In genomic region chr1:44696789-44697188, GRCh38 we compare ENCODE assay signal across 11 cellular contexts. TPM values are rescaled to one million over a fixed set of nuclear protein-coding genes. Genes with fewer than 3 reads are reported as not detected.
DNase-seq lines count a peak whose midpoint lies in the region; ATAC-seq and FAIRE-seq lines count a peak whose summit lies in the region.
"Had no signal": no experiment of that assay in that cellular context is flagged by ENCODE, and none has a peak within 500 bp of the region (broad histone marks: within the 10 kb centered on the region; RNA-seq: fewer than 3 reads in every experiment).

No MANE protein-coding gene starts in this region.

- no peaks in the 10 kb centered on the region for H3K9me3 ChIP-seq in naive thymus-derived CD4-positive, alpha-beta T cell (ENCODE audit: control insufficient read depth in 2 of 3, low read length in 3 of 3)
- H3K9me3 ChIP-seq: ovary had no signal

- DNase-seq in GM18507 (ENCODE audit: extremely low spot score, insufficient read length, low read depth): no peak
- peak; percentile 74 for DNase-seq in MV-4-11 (lab: John Stamatoyannopoulos, UW)
- no peak for DNase-seq in activated T-helper 1 cell treated with anti-CD3 and anti-CD28 coated beads, Interleukin-12 subunit alpha, Interleukin-12 subunit beta, Interleukin-2, Interleukin-4 antibody, amounts not matched to agents 30 ng/mL and 10 ng/mL and 1 ng/mL, durations not matched to agents 14 hours and 24 hours and 36 hours (ENCODE audit: low spot score)
- DNase-seq in naive thymus-derived CD4-positive, alpha-beta T cell: peak in 8 of 9 donors; percentile 20 to 58 (median 47)
- DNase-seq in NCI-H510A (lab: John Stamatoyannopoulos, UW): no peak
- no peak for DNase-seq in posterior cingulate gyrus
- DNase-seq in NCI-H446 (lab: John Stamatoyannopoulos, UW): no peak
- DNase-seq in SHP77 (lab: John Stamatoyannopoulos, UW): no peak
- DNase-seq: ovary had no signal

- no peaks in the 10 kb centered on the region for H3K27me3 Mint-ChIP-seq in activated T-helper 1 cell treated with anti-CD3 and anti-CD28 coated beads, Interleukin-12 subunit alpha, Interleukin-12 subunit beta, Interleukin-2, Interleukin-4 antibody, amounts not matched to agents 30 ng/mL and 10 ng/mL and 1 ng/mL, durations not matched to agents 14 hours and 24 hours and 36 hours (ENCODE audit: insufficient read depth)
- no peaks in the 10 kb centered on the region for H3K27me3 Mint-ChIP-seq in naive thymus-derived CD4-positive, alpha-beta T cell

- intact Hi-C loops in activated T-helper 1 cell treated with anti-CD3 and anti-CD28 coated beads, Interleukin-12 subunit alpha, Interleukin-12 subunit beta, Interleukin-2, Interleukin-4 antibody, amounts not matched to agents 30 ng/mL and 10 ng/mL and 1 ng/mL, durations not matched to agents 14 hours and 24 hours and 36 hours (cut with micrococcal nuclease): no loop called here
- intact Hi-C loops in naive thymus-derived CD4-positive, alpha-beta T cell (cut with micrococcal nuclease): loop anchor here in 1 of 2 donors (1.0 kb wide), 1 partner anchor 22 kb away; the partner anchor contains the start of genes ARMH1 and TMEM53
- intact Hi-C loops in posterior cingulate gyrus (cut with DNase I): no loop called here

- H3K36me3 ChIP-seq in naive thymus-derived CD4-positive, alpha-beta T cell (ENCODE audit: control insufficient read depth in 2 of 3, insufficient read depth in 3 of 3, low read length in 3 of 3): no peaks in the 10 kb centered on the region
- H3K36me3 ChIP-seq: ovary had no signal

- peaks cover 6 to 15% of the 10 kb centered on the region in 2 donors for H3K4me1 ChIP-seq in naive thymus-derived CD4-positive, alpha-beta T cell (ENCODE audit: control insufficient read depth in 2 of 2, insufficient read depth in 2 of 2, low read length in 2 of 2)

- no peak overlapping the region for H3K4me3 Mint-ChIP-seq in activated T-helper 1 cell treated with anti-CD3 and anti-CD28 coated beads, Interleukin-12 subunit alpha, Interleukin-12 subunit beta, Interleukin-2, Interleukin-4 antibody, amounts not matched to agents 30 ng/mL and 10 ng/mL and 1 ng/mL, durations not matched to agents 14 hours and 24 hours and 36 hours
- peak overlapping the region; percentile 42 to 71 (median 62) for H3K4me3 Mint-ChIP-seq in naive thymus-derived CD4-positive, alpha-beta T cell

- H3K4me3 ChIP-seq in naive thymus-derived CD4-positive, alpha-beta T cell (ENCODE audit: low read length): no peak overlapping the region
- H3K4me3 ChIP-seq: ovary had no signal

- peak; percentile 92 for ATAC-seq in naive thymus-derived CD4-positive, alpha-beta T cell
- ATAC-seq: HCT116 had no signal

- H3K4me1 Mint-ChIP-seq in activated T-helper 1 cell treated with anti-CD3 and anti-CD28 coated beads, Interleukin-12 subunit alpha, Interleukin-12 subunit beta, Interleukin-2, Interleukin-4 antibody, amounts not matched to agents 30 ng/mL and 10 ng/mL and 1 ng/mL, durations not matched to agents 14 hours and 24 hours and 36 hours (ENCODE audit: low read depth): peaks cover 26% of the 10 kb centered on the region
- H3K4me1 Mint-ChIP-seq in naive thymus-derived CD4-positive, alpha-beta T cell: peaks cover 13 to 26% (median 17%) of the 10 kb centered on the region in 7 donors

- peak; percentile 80 for FAIRE-seq in GM18507 (lab: Jason Lieb, UNC)

- POLR2A ChIA-PET in naive thymus-derived CD4-positive, alpha-beta T cell (lab: Charles Lee): interaction anchor here (0.5 to 3.0 kb wide), 16 partner anchors 8 to 861 kb away, joined by 3 to 15 read pairs (median 4); partner anchors contain the start of genes ARMH1, CCDC163, HECTD3 and MMACHC

- no peaks in the 10 kb centered on the region for H3K27me3 ChIP-seq in naive thymus-derived CD4-positive, alpha-beta T cell (ENCODE audit: control insufficient read depth in 2 of 2, insufficient read depth in 2 of 2, low read length in 2 of 2)
- H3K27me3 ChIP-seq: ovary had no signal

- H3K27ac Mint-ChIP-seq in activated T-helper 1 cell treated with anti-CD3 and anti-CD28 coated beads, Interleukin-12 subunit alpha, Interleukin-12 subunit beta, Interleukin-2, Interleukin-4 antibody, amounts not matched to agents 30 ng/mL and 10 ng/mL and 1 ng/mL, durations not matched to agents 14 hours and 24 hours and 36 hours: peak overlapping the region; percentile 83
- peak overlapping the region; percentile 69 to 93 (median 84) for H3K27ac Mint-ChIP-seq in naive thymus-derived CD4-positive, alpha-beta T cell

- CTCF ChIA-PET in naive thymus-derived CD4-positive, alpha-beta T cell (lab: Charles Lee): interaction anchor here (0.6 to 1.7 kb wide), 11 partner anchors 10 to 604 kb away, joined by 3 to 8 read pairs (median 3); partner anchors contain the start of genes ARMH1, RNU5D-1 and TMEM53

- H3K36me3 Mint-ChIP-seq in activated T-helper 1 cell treated with anti-CD3 and anti-CD28 coated beads, Interleukin-12 subunit alpha, Interleukin-12 subunit beta, Interleukin-2, Interleukin-4 antibody, amounts not matched to agents 30 ng/mL and 10 ng/mL and 1 ng/mL, durations not matched to agents 14 hours and 24 hours and 36 hours (ENCODE audit: low read depth): no peaks in the 10 kb centered on the region
- H3K36me3 Mint-ChIP-seq in naive thymus-derived CD4-positive, alpha-beta T cell: no peaks in the 10 kb centered on the region

- peak overlapping the region; percentile 71 for H3K27ac ChIP-seq in naive thymus-derived CD4-positive, alpha-beta T cell (ENCODE audit: low read depth, low read length)
- H3K27ac ChIP-seq: ovary had no signal

- no peaks in the 10 kb centered on the region for H3K9me3 Mint-ChIP-seq in activated T-helper 1 cell treated with anti-CD3 and anti-CD28 coated beads, Interleukin-12 subunit alpha, Interleukin-12 subunit beta, Interleukin-2, Interleukin-4 antibody, amounts not matched to agents 30 ng/mL and 10 ng/mL and 1 ng/mL, durations not matched to agents 14 hours and 24 hours and 36 hours
- no peaks in the 10 kb centered on the region for H3K9me3 Mint-ChIP-seq in naive thymus-derived CD4-positive, alpha-beta T cell

RNA-seq across cellular contexts. Expression of gene ARMH1, which starts 22.3 kb away (rescaled TPM):
- 95.3 and 99.8 TPM in 2 replicates for total RNA-seq in activated T-helper 1 cell treated with anti-CD3 and anti-CD28 coated beads, Interleukin-12 subunit alpha, Interleukin-12 subunit beta, Interleukin-2, Interleukin-4 antibody, amounts not matched to agents 30 ng/mL and 10 ng/mL and 1 ng/mL, durations not matched to agents 14 hours and 24 hours and 36 hours
- 100 to 1,000 TPM in 1 of 5 experiments, 10 to 100 TPM in 4; 65.8 to 205 (median 87.0) TPM for total RNA-seq in naive thymus-derived CD4-positive, alpha-beta T cell
- 10 to 100 TPM; 32.8 to 41.0 TPM for polyA plus RNA-seq in naive thymus-derived CD4-positive, alpha-beta T cell

RNA-seq across cellular contexts. Expression of gene TMEM53, which starts 22.5 kb away (rescaled TPM):
- total RNA-seq in activated T-helper 1 cell treated with anti-CD3 and anti-CD28 coated beads, Interleukin-12 subunit alpha, Interleukin-12 subunit beta, Interleukin-2, Interleukin-4 antibody, amounts not matched to agents 30 ng/mL and 10 ng/mL and 1 ng/mL, durations not matched to agents 14 hours and 24 hours and 36 hours: 4.3 and 6.6 TPM in 2 replicates
- 1 to 10 TPM; 1.6 to 3.5 (median 1.9) TPM for total RNA-seq in naive thymus-derived CD4-positive, alpha-beta T cell
- 1 to 10 TPM; 2.9 to 3.5 TPM for polyA plus RNA-seq in naive thymus-derived CD4-positive, alpha-beta T cell

RNA-seq across cellular contexts. Expression of gene RNU5D-1, which starts 34.2 kb away (rescaled TPM):
- total RNA-seq in activated T-helper 1 cell treated with anti-CD3 and anti-CD28 coated beads, Interleukin-12 subunit alpha, Interleukin-12 subunit beta, Interleukin-2, Interleukin-4 antibody, amounts not matched to agents 30 ng/mL and 10 ng/mL and 1 ng/mL, durations not matched to agents 14 hours and 24 hours and 36 hours: not detected in 2 replicates
- not detected for total RNA-seq in naive thymus-derived CD4-positive, alpha-beta T cell
- not detected for polyA plus RNA-seq in naive thymus-derived CD4-positive, alpha-beta T cell
- total RNA-seq: chondrocyte, ovary had no signal
- polyA plus RNA-seq: ovary had no signal

RNA-seq across cellular contexts. Expression of gene KIF2C, which starts 42.8 kb away (rescaled TPM):
- 68.7 and 72.9 TPM in 2 replicates for total RNA-seq in activated T-helper 1 cell treated with anti-CD3 and anti-CD28 coated beads, Interleukin-12 subunit alpha, Interleukin-12 subunit beta, Interleukin-2, Interleukin-4 antibody, amounts not matched to agents 30 ng/mL and 10 ng/mL and 1 ng/mL, durations not matched to agents 14 hours and 24 hours and 36 hours
- 10 to 100 TPM in 1 of 5 experiments, 1 to 10 TPM in 2, under 1 TPM in 2; 0.32 to 69.3 (median 1.1) TPM for total RNA-seq in naive thymus-derived CD4-positive, alpha-beta T cell
- under 1 TPM in 1 of 2 donors, not detected in 1; 0.52 TPM for polyA plus RNA-seq in naive thymus-derived CD4-positive, alpha-beta T cell

Comparison
In these comparisons a context has a peak if more than half of its experiments do, and no peak if none do; other contexts are left out.
1. DNase-seq: peak in MV-4-11 (single experiment) and naive thymus-derived CD4-positive, alpha-beta T cell (8 of 9); none in GM18507 (single experiment), activated T-helper 1 cell treated with anti-CD3 and anti-CD28 coated beads, Interleukin-12 subunit alpha, Interleukin-12 subunit beta, Interleukin-2, Interleukin-4 antibody, amounts not matched to agents 30 ng/mL and 10 ng/mL and 1 ng/mL, durations not matched to agents 14 hours and 24 hours and 36 hours (single experiment), NCI-H510A (single experiment), posterior cingulate gyrus (0 of 10), NCI-H446 (0 of 2) and SHP77 (0 of 2).